ENCODE assay signal across 21 cellular contexts in the genomic region with DNA sequence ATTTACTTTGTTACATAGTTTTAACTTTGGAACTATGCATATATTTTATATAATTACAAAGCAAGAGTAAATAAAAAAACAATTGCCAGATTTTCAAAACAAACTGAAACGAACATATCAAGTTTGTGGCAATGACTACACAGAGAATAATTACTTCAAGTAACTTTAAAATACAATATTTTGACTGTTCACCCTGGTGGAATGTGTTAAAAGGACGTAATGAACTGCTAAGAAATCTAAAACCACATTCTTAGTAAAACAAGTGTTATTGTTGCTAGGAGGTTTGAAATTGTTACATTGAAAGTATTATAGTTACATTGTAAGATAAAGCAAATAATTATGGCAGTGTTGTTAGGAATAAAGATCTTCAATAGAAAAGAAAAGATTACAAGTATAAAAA.
"Had no signal": no experiment of that assay in that cellular context is flagged by ENCODE, and none has a peak within 500 bp of the region (broad histone marks: within the 10 kb centered on the region; RNA-seq: fewer than 3 reads in every experiment).

No MANE protein-coding gene starts in this region.

- H3K9me3 ChIP-seq: esophagus squamous epithelium, left ventricle myocardium inferior, lower lobe of right lung, psoas muscle, suprapubic skin, tibial artery, upper lobe of left lung, uterus had no signal

- H3K27me3 ChIP-seq: esophagus squamous epithelium, foreskin keratinocyte, suprapubic skin, tibial artery, upper lobe of left lung, uterus had no signal

- H3K9me3 Mint-ChIP-seq: dendritic cell treated with granulocyte-macrophage colony-stimulating factor and Interleukin-4, amounts not matched to agents 40 ng/mL and 50 ng/mL, for 4 days; memory B cell; nephron progenitor cell had no signal

- DNase-seq: esophagus squamous epithelium; foreskin keratinocyte; kidney; left cardiac atrium; left ventricle myocardium inferior; lower lobe of right lung; midbrain; nephron progenitor cell; psoas muscle; retina; stimulated activated CD4-positive, alpha-beta T cell treated with anti-CD3 and anti-CD28 coated beads, Interleukin-2, amount 100 ng/mL, for 24 hours; stimulated activated CD4-positive, alpha-beta T cell treated with anti-CD3 and anti-CD28 coated beads, Interleukin-4, amount 100 ng/mL, for 4 hours; stimulated activated naive CD8-positive, alpha-beta T cell treated with anti-CD3 and anti-CD28 coated beads, Interleukin-15, Interleukin-2, amounts not matched to agents 100 U/mL and 50 U/mL, for 24 hours; tibial artery; upper lobe of left lung; uterus had no signal

- H3K4me3 Mint-ChIP-seq: dendritic cell treated with granulocyte-macrophage colony-stimulating factor and Interleukin-4, amounts not matched to agents 40 ng/mL and 50 ng/mL, for 4 days; memory B cell; nephron progenitor cell had no signal

- ATAC-seq: foreskin keratinocyte; left cardiac atrium; lower lobe of right lung; psoas muscle; sciatic nerve; stimulated activated naive CD8-positive, alpha-beta T cell treated with anti-CD3 and anti-CD28 coated beads, Interleukin-15, Interleukin-2, amounts not matched to agents 100 U/mL and 50 U/mL, for 24 hours had no signal

- H3K36me3 ChIP-seq: left ventricle myocardium inferior, suprapubic skin, uterus had no signal

- H3K4me1 Mint-ChIP-seq: nephron progenitor cell had no signal

- H3K4me1 ChIP-seq: esophagus squamous epithelium, foreskin keratinocyte, left ventricle myocardium inferior, lower lobe of right lung, psoas muscle, suprapubic skin, tibial artery, upper lobe of left lung, uterus had no signal

- H3K4me3 ChIP-seq: esophagus squamous epithelium, left ventricle myocardium inferior, lower lobe of right lung, psoas muscle, skin epidermis, suprapubic skin, tibial artery, upper lobe of left lung, uterus had no signal

- H3K27me3 Mint-ChIP-seq: dendritic cell treated with granulocyte-macrophage colony-stimulating factor and Interleukin-4, amounts not matched to agents 40 ng/mL and 50 ng/mL, for 4 days; memory B cell had no signal

- H3K27ac Mint-ChIP-seq: dendritic cell treated with granulocyte-macrophage colony-stimulating factor and Interleukin-4, amounts not matched to agents 40 ng/mL and 50 ng/mL, for 4 days; memory B cell had no signal

- H3K27ac ChIP-seq: esophagus squamous epithelium, foreskin keratinocyte, left ventricle myocardium inferior, lower lobe of right lung, psoas muscle, skin epidermis, suprapubic skin, tibial artery, upper lobe of left lung, uterus had no signal
